ENCODE assay signal across 18 cellular contexts in genomic region chr2:197425550-197425949, GRCh38. TPM values are rescaled to one million over a fixed set of nuclear protein-coding genes. Genes with fewer than 3 reads are reported as not detected.
DNase-seq lines count a peak whose midpoint lies in the region; ATAC-seq and TF ChIP-seq lines count a peak whose summit lies in the region.
"Had no signal": no experiment of that assay in that cellular context is flagged by ENCODE, and none has a peak within 500 bp of the region (broad histone marks: within the 10 kb centered on the region; RNA-seq: fewer than 3 reads in every experiment).

No MANE protein-coding gene starts in this region.

- H3K27ac Mint-ChIP-seq in T-helper 1 cell treated with Interleukin-12 subunit alpha and Interleukin-12 subunit beta and Interleukin-4 antibody, amounts not matched to agents 30 μg/mL and 1 μg/mL, for 36 hours = peak overlapping the region; percentile 60
- peak overlapping the region in 2 of 3 donors; percentile 27 to 64 for H3K27ac Mint-ChIP-seq in IgD-negative memory B cell
- H3K27ac Mint-ChIP-seq in brain = peak overlapping the region in 3 of 5 experiments; percentile 10 to 61 (median 33)
- H3K27ac Mint-ChIP-seq in natural killer cell treated with Interleukin-12 subunit alpha and Interleukin-12 subunit beta and Interleukin-15 and Interleukin-18, amount 100 ng/mL, for 72 hours = peak overlapping the region; percentile 18 to 59
- H3K27ac Mint-ChIP-seq in HFFc6 = no peak overlapping the region
- H3K27ac Mint-ChIP-seq: activated CD8-positive, alpha-beta memory T cell treated with anti-CD3 and anti-CD28 coated beads, Interleukin-2, amount 10 ng/mL, durations not matched to agents 7 days and 5 days had no signal

- H3K4me3 ChIP-seq in lower leg skin (ENCODE audit: low read depth, poor library complexity, severe bottlenecking) = no peak overlapping the region
- H3K4me3 ChIP-seq: BLaER1 treated with 17β-estradiol and CSF1 and Interleukin-3, amounts not matched to agents 10 nM and 100 nM; tibial nerve had no signal

- no peak overlapping the region for H3K4me3 Mint-ChIP-seq in T-helper 1 cell treated with Interleukin-12 subunit alpha and Interleukin-12 subunit beta and Interleukin-4 antibody, amounts not matched to agents 30 μg/mL and 1 μg/mL, for 36 hours
- H3K4me3 Mint-ChIP-seq in IgD-negative memory B cell (peak overlapping the region in 1 of 4 donors; percentile 1), brain (peak overlapping the region in 1 of 5 experiments; percentile 53), HFFc6 (no peak overlapping the region)
- no peak overlapping the region for H3K4me3 Mint-ChIP-seq in natural killer cell treated with Interleukin-12 subunit alpha and Interleukin-12 subunit beta and Interleukin-15 and Interleukin-18, amount 100 ng/mL, for 72 hours
- H3K4me3 Mint-ChIP-seq: activated CD8-positive, alpha-beta memory T cell treated with anti-CD3 and anti-CD28 coated beads, Interleukin-2, amount 10 ng/mL, durations not matched to agents 7 days and 5 days had no signal

- no peaks in the 10 kb centered on the region for H3K9me3 Mint-ChIP-seq in T-helper 1 cell treated with Interleukin-12 subunit alpha and Interleukin-12 subunit beta and Interleukin-4 antibody, amounts not matched to agents 30 μg/mL and 1 μg/mL, for 36 hours
- H3K9me3 Mint-ChIP-seq in IgD-negative memory B cell (no peaks in the 10 kb centered on the region), brain (no peaks in the 10 kb centered on the region), HFFc6 (no peaks in the 10 kb centered on the region)
- no peaks in the 10 kb centered on the region for H3K9me3 Mint-ChIP-seq in natural killer cell treated with Interleukin-12 subunit alpha and Interleukin-12 subunit beta and Interleukin-15 and Interleukin-18, amount 100 ng/mL, for 72 hours
- H3K9me3 Mint-ChIP-seq: activated naive CD4-positive, alpha-beta T cell treated with anti-CD3 and anti-CD28 coated beads, Interleukin-2, amount 50 U/mL, for 72 hours had no signal

- H3K27me3 Mint-ChIP-seq in T-helper 1 cell treated with Interleukin-12 subunit alpha and Interleukin-12 subunit beta and Interleukin-4 antibody, amounts not matched to agents 30 μg/mL and 1 μg/mL, for 36 hours (ENCODE audit: low read depth) = no peaks in the 10 kb centered on the region
- H3K27me3 Mint-ChIP-seq in IgD-negative memory B cell (no peaks in the 10 kb centered on the region), brain (no peaks in the 10 kb centered on the region), HFFc6 (ENCODE audit: insufficient read depth) (no peaks in the 10 kb centered on the region)
- H3K27me3 Mint-ChIP-seq in natural killer cell treated with Interleukin-12 subunit alpha and Interleukin-12 subunit beta and Interleukin-15 and Interleukin-18, amount 100 ng/mL, for 72 hours = no peaks in the 10 kb centered on the region
- H3K27me3 Mint-ChIP-seq: activated CD8-positive, alpha-beta memory T cell treated with anti-CD3 and anti-CD28 coated beads, Interleukin-2, amount 10 ng/mL, durations not matched to agents 7 days and 5 days had no signal

- 54 to 59% methylated on average over 7 of the region's 7 CpGs for WGBS in lower leg skin, 2 donors

- TF ChIP-seq CTCF in brain (conservative IDR thresholded peaks at IDR 0.05) (no peak), HFFc6 (IDR thresholded peaks at IDR 0.05) (no peak), lower leg skin (IDR thresholded peaks at IDR 0.05) (no peak)

- TF ChIP-seq POLR2A in lower leg skin (IDR thresholded peaks at IDR 0.05) = no peak

- no peak for ATAC-seq in natural killer cell treated with Interleukin-12 subunit alpha and Interleukin-12 subunit beta and Interleukin-15 and Interleukin-18, amount 100 ng/mL, for 72 hours
- no peak for ATAC-seq in HG02759 (IDR thresholded peaks at IDR 0.05; ENCODE audit: unreplicated experiment)
- ATAC-seq: activated CD8-positive, alpha-beta memory T cell treated with anti-CD3 and anti-CD28 coated beads, Interleukin-2, amount 10 ng/mL, durations not matched to agents 7 days and 5 days; activated naive CD4-positive, alpha-beta T cell treated with anti-CD3 and anti-CD28 coated beads, Interleukin-2, amount 50 U/mL, for 72 hours; left colon had no signal

- no peak for DNase-seq in T-helper 1 cell
- DNase-seq in natural killer cell treated with Interleukin-12 subunit alpha and Interleukin-12 subunit beta and Interleukin-15 and Interleukin-18, amount 100 ng/mL, for 72 hours (ENCODE audit: low spot score) = no peak
- no peak for DNase-seq in HFFc6
- no peak for DNase-seq in lower leg skin (ENCODE audit: low spot score in 2 of 2)
- DNase-seq: activated CD8-positive, alpha-beta memory T cell treated with anti-CD3 and anti-CD28 coated beads, Interleukin-2, amount 10 ng/mL, durations not matched to agents 7 days and 5 days; KBM-7; left colon; NCI-H1105; NCI-H82; stimulated activated CD4-positive, alpha-beta T cell treated with anti-CD3 and anti-CD28 coated beads, Interleukin-4, amount 100 ng/mL, for 1 hour; WERI-Rb-1 had no signal

- H3K36me3 Mint-ChIP-seq in T-helper 1 cell treated with Interleukin-12 subunit alpha and Interleukin-12 subunit beta and Interleukin-4 antibody, amounts not matched to agents 30 μg/mL and 1 μg/mL, for 36 hours (ENCODE audit: low read depth) = peaks cover 11% of the 10 kb centered on the region
- H3K36me3 Mint-ChIP-seq in IgD-negative memory B cell (peaks cover 3% of the 10 kb centered on the region), brain (peaks cover 49% of the 10 kb centered on the region), HFFc6 (ENCODE audit: low read depth) (peaks cover 6% of the 10 kb centered on the region; the same call in 1 of the 2 replicates)
- H3K36me3 Mint-ChIP-seq in natural killer cell treated with Interleukin-12 subunit alpha and Interleukin-12 subunit beta and Interleukin-15 and Interleukin-18, amount 100 ng/mL, for 72 hours = no peaks in the 10 kb centered on the region

- intact Hi-C loops in lower leg skin (cut with DNase I; ENCODE audit: low total_unique reads) = no loop called here

- peaks cover 43% of the 10 kb centered on the region for H3K4me1 Mint-ChIP-seq in T-helper 1 cell treated with Interleukin-12 subunit alpha and Interleukin-12 subunit beta and Interleukin-4 antibody, amounts not matched to agents 30 μg/mL and 1 μg/mL, for 36 hours (ENCODE audit: low read depth)
- H3K4me1 Mint-ChIP-seq in IgD-negative memory B cell (peaks cover 36 to 46% (median 44%) of the 10 kb centered on the region in 3 donors), brain (peaks cover 65% of the 10 kb centered on the region), HFFc6 (ENCODE audit: low read depth) (peaks cover 54% of the 10 kb centered on the region)
- peaks cover 41 to 48% of the 10 kb centered on the region in 2 donors for H3K4me1 Mint-ChIP-seq in natural killer cell treated with Interleukin-12 subunit alpha and Interleukin-12 subunit beta and Interleukin-15 and Interleukin-18, amount 100 ng/mL, for 72 hours (ENCODE audit: low read depth in 2 of 2)

RNA-seq across cellular contexts. Expression of gene SF3B1, which starts 9.3 kb away (rescaled TPM):
- polyA plus RNA-seq in IgD-negative memory B cell (124 TPM), brain (ENCODE audit: insufficient read depth, low read depth, low replicate concordance) (71.0 TPM)
- 100 to 1,000 TPM; 272 to 287 TPM for total RNA-seq in natural killer cell treated with Interleukin-12 subunit alpha and Interleukin-12 subunit beta and Interleukin-15 and Interleukin-18, amount 100 ng/mL, for 72 hours
- 100 to 1,000 TPM; 158 to 189 (median 175) TPM for total RNA-seq in HFFc6 (2021; fragmentation: NEBNext Ultra II Directional; extraction: Animal tissue kit (Norgen Biotek cat#: 25700))
- total RNA-seq in lower leg skin = 100 to 1,000 TPM; 160 to 327 (median 242) TPM

RNA-seq across cellular contexts. Expression of gene COQ10B, which starts 27.8 kb away (rescaled TPM):
- 29.9 TPM for polyA plus RNA-seq in IgD-negative memory B cell
- 5.4 TPM for polyA plus RNA-seq in brain (ENCODE audit: insufficient read depth, low read depth, low replicate concordance)
- total RNA-seq in natural killer cell treated with Interleukin-12 subunit alpha and Interleukin-12 subunit beta and Interleukin-15 and Interleukin-18, amount 100 ng/mL, for 72 hours = 10 to 100 TPM; 27.8 to 40.4 TPM
- 10 to 100 TPM; 36.0 to 42.4 (median 39.4) TPM for total RNA-seq in HFFc6 (2021; fragmentation: NEBNext Ultra II Directional; extraction: Animal tissue kit (Norgen Biotek cat#: 25700))
- total RNA-seq in lower leg skin = 10 to 100 TPM; 21.5 to 28.1 (median 27.1) TPM
